Comparison of ENCODE assay signal across 13 cellular contexts in the genomic region with DNA sequence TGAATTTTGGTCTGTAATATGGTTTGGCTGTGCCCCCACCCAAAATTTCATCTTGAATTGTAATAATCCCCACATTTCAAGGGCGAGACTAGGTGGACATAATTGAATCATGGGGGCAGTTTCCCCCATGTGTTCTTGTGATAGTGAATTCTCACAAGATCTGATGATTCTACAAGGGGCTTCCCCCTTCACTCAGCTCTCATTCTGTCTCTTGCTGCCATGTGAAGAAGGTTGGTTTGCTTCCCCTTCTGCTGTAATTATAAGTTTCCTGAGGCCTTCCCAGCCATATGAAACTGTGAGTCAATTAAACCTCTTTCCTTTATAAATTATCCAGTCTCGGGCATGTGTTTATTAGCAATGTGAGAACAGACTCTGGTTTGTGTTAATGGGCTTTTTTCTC. TPM values are rescaled to one million over a fixed set of nuclear protein-coding genes. Genes with fewer than 3 reads are reported as not detected.
A peak's percentile ranks its signal among the peaks of the same experiment; 100 is the strongest.
DNase-seq lines count a peak whose midpoint lies in the region; ATAC-seq lines count a peak whose summit lies in the region.
"Had no signal": no experiment of that assay in that cellular context is flagged by ENCODE, and none has a peak within 500 bp of the region (broad histone marks: within the 10 kb centered on the region; RNA-seq: fewer than 3 reads in every experiment).

No MANE protein-coding gene starts in this region.

- H3K36me3 Mint-ChIP-seq in activated T-cell treated with anti-CD3 and anti-CD28 coated beads, Interleukin-2, amount 50 U/mL, for 72 hours (ENCODE audit: insufficient read depth in 2 of 2): no peaks in the 10 kb centered on the region
- no peaks in the 10 kb centered on the region for H3K36me3 Mint-ChIP-seq in activated T-helper 17 cell treated with anti-CD3 and anti-CD28 coated beads, Interleukin-2, amount 50 U/mL, for 72 hours (ENCODE audit: low read depth)

- ATAC-seq in activated T-cell treated with anti-CD3 and anti-CD28 coated beads, Interleukin-2, amount 50 U/mL, for 72 hours (replicated peaks in 1 of 2): peak; percentile 61 to 63
- ATAC-seq in HG02610 (IDR thresholded peaks at IDR 0.05; ENCODE audit: unreplicated experiment): peak; percentile 59
- peak; percentile 61 for ATAC-seq in activated T-helper 17 cell treated with anti-CD3 and anti-CD28 coated beads, Interleukin-2, amount 50 U/mL, for 72 hours (replicated peaks)
- ATAC-seq in stimulated activated naive CD8-positive, alpha-beta T cell treated with anti-CD3 and anti-CD28 coated beads, Interleukin-15, Interleukin-2, amounts not matched to agents 100 U/mL and 50 U/mL, for 24 hours: peak; percentile 82
- ATAC-seq: A549 had no signal

- peak overlapping the region in 1 of 2 donors; percentile 12 for H3K4me3 Mint-ChIP-seq in activated T-cell treated with anti-CD3 and anti-CD28 coated beads, Interleukin-2, amount 50 U/mL, for 72 hours
- H3K4me3 Mint-ChIP-seq in activated T-helper 17 cell treated with anti-CD3 and anti-CD28 coated beads, Interleukin-2, amount 50 U/mL, for 72 hours: no peak overlapping the region
- H3K4me3 Mint-ChIP-seq: CD4-positive, alpha-beta memory T cell had no signal

- peaks cover 27% of the 10 kb centered on the region for H3K27me3 Mint-ChIP-seq in activated T-cell treated with anti-CD3 and anti-CD28 coated beads, Interleukin-2, amount 50 U/mL, for 72 hours (ENCODE audit: low read depth)
- H3K27me3 Mint-ChIP-seq in activated T-helper 17 cell treated with anti-CD3 and anti-CD28 coated beads, Interleukin-2, amount 50 U/mL, for 72 hours: peaks cover 21% of the 10 kb centered on the region

- DNase-seq in activated T-cell treated with anti-CD3 and anti-CD28 coated beads, Interleukin-2, amount 50 U/mL, for 72 hours: no peak
- no peak for DNase-seq in activated T-cell treated with anti-CD3 and anti-CD28 coated beads, Interleukin-2, amount 50 U/mL, for 1 hour
- DNase-seq in stimulated activated naive CD8-positive, alpha-beta T cell treated with anti-CD3 and anti-CD28 coated beads, Interleukin-15, Interleukin-2, amounts not matched to agents 100 U/mL and 50 U/mL, for 24 hours: no peak
- no peak for DNase-seq in RKO (ENCODE audit: low spot score)
- DNase-seq in GOT3 (lab: John Stamatoyannopoulos, UW): no peak
- DNase-seq in iPS-NIHi7 (ENCODE audit: extremely low spot score): no peak
- DNase-seq: BE2C; CD4-positive, alpha-beta memory T cell; DMS79 had no signal

- H3K9me3 Mint-ChIP-seq in activated T-cell treated with anti-CD3 and anti-CD28 coated beads, Interleukin-2, amount 50 U/mL, for 72 hours: no peaks in the 10 kb centered on the region
- H3K9me3 Mint-ChIP-seq in activated T-helper 17 cell treated with anti-CD3 and anti-CD28 coated beads, Interleukin-2, amount 50 U/mL, for 72 hours: no peaks in the 10 kb centered on the region

- H3K27ac Mint-ChIP-seq in activated T-cell treated with anti-CD3 and anti-CD28 coated beads, Interleukin-2, amount 50 U/mL, for 72 hours: peak overlapping the region; percentile 39
- no peak overlapping the region for H3K27ac Mint-ChIP-seq in activated T-helper 17 cell treated with anti-CD3 and anti-CD28 coated beads, Interleukin-2, amount 50 U/mL, for 72 hours
- H3K27ac Mint-ChIP-seq: CD4-positive, alpha-beta memory T cell had no signal

- peaks cover 17% of the 10 kb centered on the region for H3K4me1 Mint-ChIP-seq in activated T-cell treated with anti-CD3 and anti-CD28 coated beads, Interleukin-2, amount 50 U/mL, for 72 hours (ENCODE audit: low read depth)
- no peaks in the 10 kb centered on the region for H3K4me1 Mint-ChIP-seq in activated T-helper 17 cell treated with anti-CD3 and anti-CD28 coated beads, Interleukin-2, amount 50 U/mL, for 72 hours

RNA-seq across cellular contexts. Expression of gene LRRC9, which starts 5.9 kb away (rescaled TPM):
- total RNA-seq in activated T-cell treated with anti-CD3 and anti-CD28 coated beads, Interleukin-2, amount 50 U/mL, for 72 hours: not detected
- not detected for total RNA-seq in activated T-helper 17 cell treated with anti-CD3 and anti-CD28 coated beads, Interleukin-2, amount 50 U/mL, for 72 hours
- total RNA-seq: G401 had no signal

RNA-seq across cellular contexts. Expression of gene RTN1, which starts 55.2 kb away (rescaled TPM):
- total RNA-seq in activated T-cell treated with anti-CD3 and anti-CD28 coated beads, Interleukin-2, amount 50 U/mL, for 72 hours: not detected
- total RNA-seq in activated T-helper 17 cell treated with anti-CD3 and anti-CD28 coated beads, Interleukin-2, amount 50 U/mL, for 72 hours: not detected
- total RNA-seq: G401 had no signal
